ENCODE assay signal across 8 cellular contexts in the genomic region with DNA sequence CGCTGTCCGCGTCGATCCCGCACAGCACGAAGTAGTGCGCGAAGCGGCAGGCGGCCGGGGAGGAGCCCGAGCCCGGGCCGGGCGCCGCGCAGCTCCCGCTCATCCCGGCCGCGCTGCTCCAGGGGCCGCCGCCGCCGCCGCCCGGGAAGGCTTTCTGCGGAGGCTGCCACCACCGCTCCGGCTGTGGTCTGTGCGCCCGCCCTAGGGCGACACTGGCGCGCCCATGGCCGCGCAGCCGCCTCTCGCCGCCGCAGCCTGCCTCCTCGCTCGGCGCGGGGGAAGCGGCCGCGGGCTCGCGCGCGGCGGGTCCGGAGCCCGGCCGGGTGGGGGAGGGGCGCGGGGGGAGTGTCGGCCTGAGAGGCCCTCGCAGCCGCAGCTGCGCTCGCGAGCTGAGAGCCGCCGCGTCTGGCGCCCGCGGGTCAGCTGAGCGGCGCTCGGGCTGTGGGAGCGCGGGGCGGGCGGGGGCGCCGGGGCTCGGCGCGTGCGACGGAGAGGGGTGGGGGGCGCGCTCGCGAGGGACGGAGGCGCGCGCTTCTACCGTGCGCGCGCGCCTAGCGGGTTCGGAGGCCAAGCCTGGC. TPM values are rescaled to one million over a fixed set of nuclear protein-coding genes. Genes with fewer than 3 reads are reported as not detected.
A peak's percentile ranks its signal among the peaks of the same experiment; 100 is the strongest.
DNase-seq lines count a peak whose midpoint lies in the region; ATAC-seq, FAIRE-seq and TF ChIP-seq lines count a peak whose summit lies in the region.

TSS of gene DENND5B (minus strand) at position 407 of the 578 bp plus-strand sequence. CDS start at position 103, 304 bp downstream.

- POLR2A ChIA-PET in A549 (lab: Yijun Ruan, JAX): interaction anchor here (0.8 to 3.6 kb wide), 12 partner anchors 11 to 265 kb away, joined by 3 to 44 read pairs (median 4); no protein-coding TSS in a partner anchor
- POLR2A ChIA-PET in activated CD4-positive, alpha-beta memory T cell treated with anti-CD3 and anti-CD28 coated beads for 36 hours (lab: Charles Lee): no interaction called here

- no peaks in the 10 kb centered on the region for H3K36me3 Mint-ChIP-seq in activated CD4-positive, alpha-beta memory T cell treated with anti-CD3 and anti-CD28 coated beads for 36 hours
- H3K36me3 Mint-ChIP-seq in mesothelial cell of epicardium: no peaks in the 10 kb centered on the region

- H3K27ac ChIP-seq in A549: peak within 1 kb of the TSS; percentile 86 to 97

- intact Hi-C loops in activated CD4-positive, alpha-beta memory T cell treated with anti-CD3 and anti-CD28 coated beads for 36 hours (cut with micrococcal nuclease): no loop called here

- no peak; the same call in 2 of the 3 replicates for TF ChIP-seq CTCF in A549 (IDR thresholded peaks at IDR 0.05)
- TF ChIP-seq CTCF in GM13976 (IDR thresholded peaks at IDR 0.05; ENCODE audit: borderline replicate concordance, control extremely low read depth, extremely low read depth, insufficient read depth, missing control alignments): no peak
- no peak for TF ChIP-seq CTCF in mesothelial cell of epicardium (IDR thresholded peaks at IDR 0.05; ENCODE audit: unreplicated experiment)
- TF ChIP-seq CTCF in subcutaneous adipose tissue (IDR thresholded peaks at IDR 0.05; ENCODE audit: low read depth): no peak

- CTCF ChIA-PET in A549 (lab: Yijun Ruan, JAX): interaction anchor here (0.6 to 3.4 kb wide), 11 partner anchors 8 to 187 kb away, joined by 3 to 21 read pairs (median 3); no protein-coding TSS in a partner anchor
- CTCF ChIA-PET in activated CD4-positive, alpha-beta memory T cell treated with anti-CD3 and anti-CD28 coated beads for 36 hours (lab: Charles Lee): interaction anchor here (0.6 to 1.0 kb wide), 2 partner anchors 47 to 667 kb away, joined by 3 read pairs; no protein-coding TSS in a partner anchor

- no peaks in the 10 kb centered on the region for H3K9me3 ChIP-seq in A549

- H3K4me3 Mint-ChIP-seq in activated CD4-positive, alpha-beta memory T cell treated with anti-CD3 and anti-CD28 coated beads for 36 hours: peak within 1 kb of the TSS; percentile 72
- H3K4me3 Mint-ChIP-seq in mesothelial cell of epicardium: peak within 1 kb of the TSS; percentile 91

- H3K4me3 ChIP-seq in A549: peak within 1 kb of the TSS; percentile 60

- ATAC-seq in A549 (peak; percentile 71 to 81), HG02759 (IDR thresholded peaks at IDR 0.05; ENCODE audit: unreplicated experiment) (peak; percentile 70)

- DNase-seq in A549 (ENCODE audit: low read depth in 1 of 2, low spot score in 1 of 2): peak; percentile 64 to 78
- DNase-seq in GM13976 (ENCODE audit: low spot score): peak; percentile 78
- DNase-seq in NCI-H1417 (lab: John Stamatoyannopoulos, UW): peak; percentile 81 to 93 (median 89)
- DNase-seq in activated CD4-positive, alpha-beta memory T cell treated with anti-CD3 and anti-CD28 coated beads for 36 hours: peak; percentile 24
- DNase-seq in erythroblast (lab: John Stamatoyannopoulos, UW): peak; percentile 68 to 70
- peak; percentile 74 to 83 for DNase-seq in mesothelial cell of epicardium (ENCODE audit: low spot score in 2 of 2, unreplicated experiment in 2 of 2)

- H3K9me3 Mint-ChIP-seq in activated CD4-positive, alpha-beta memory T cell treated with anti-CD3 and anti-CD28 coated beads for 36 hours: no peaks in the 10 kb centered on the region
- no peaks in the 10 kb centered on the region for H3K9me3 Mint-ChIP-seq in mesothelial cell of epicardium

- no peak for TF ChIP-seq EP300 in A549 (IDR thresholded peaks at IDR 0.05)

- WGBS in A549 (ENCODE audit: missing lambda C conversion rate): no CpG with 5 or more reads among the region's 99 CpGs

- TF ChIP-seq POLR2A in A549 (IDR thresholded peaks at IDR 0.05; ENCODE audit: low read length): peak; percentile 35; the same call in 1 of the 2 replicates
- TF ChIP-seq POLR2A in erythroblast (IDR thresholded peaks at IDR 0.05; ENCODE audit: low read length): no peak

- in situ Hi-C loops in GM13976 (cut with MboI; ENCODE audit: low sequenced_read_pairs, unreplicated experiment): loop anchor here (25.0 kb wide), 1 partner anchor 104 kb away; no protein-coding TSS in a partner anchor

- no peak for TF ChIP-seq RAD21 in A549 (conservative IDR thresholded peaks at IDR 0.05 in 1 of 2, IDR thresholded peaks at IDR 0.05 in 1 of 2)

- H3K4me1 ChIP-seq in A549: peaks cover 29% of the 10 kb centered on the region

- H3K27me3 Mint-ChIP-seq in activated CD4-positive, alpha-beta memory T cell treated with anti-CD3 and anti-CD28 coated beads for 36 hours: peaks cover 41% of the 10 kb centered on the region
- no peaks in the 10 kb centered on the region for H3K27me3 Mint-ChIP-seq in mesothelial cell of epicardium (ENCODE audit: low read depth)

- FAIRE-seq in A549 (lab: Jason Lieb, UNC): no peak

- H3K4me1 Mint-ChIP-seq in activated CD4-positive, alpha-beta memory T cell treated with anti-CD3 and anti-CD28 coated beads for 36 hours (ENCODE audit: low read depth): peaks cover 10% of the 10 kb centered on the region
- peaks cover 38% of the 10 kb centered on the region for H3K4me1 Mint-ChIP-seq in mesothelial cell of epicardium

- H3K27ac Mint-ChIP-seq in activated CD4-positive, alpha-beta memory T cell treated with anti-CD3 and anti-CD28 coated beads for 36 hours: no peak within 1 kb of the TSS
- peak within 1 kb of the TSS; percentile 91 for H3K27ac Mint-ChIP-seq in mesothelial cell of epicardium

- H3K4me2 ChIP-seq in A549: peak within 1 kb of the TSS; percentile 85

TF ChIP-seq in A549, 52 proteins besides CTCF, POLR2A, EP300 and RAD21 (continues in another document):
- TF ChIP-seq CHD4 (IDR thresholded peaks at IDR 0.05; ENCODE audit: borderline replicate concordance) (no peak), SMC3 (IDR thresholded peaks at IDR 0.05) (no peak), ESRRA (IDR thresholded peaks at IDR 0.05; ENCODE audit: borderline replicate concordance, low read length) (no peak), FOSL2 (IDR thresholded peaks at IDR 0.05) (no peak), FOSL2 (CRISPR knock-in tag; IDR thresholded peaks at IDR 0.05) (peak; percentile 5; the same call in 1 of the 2 replicates), HOXB13 (CRISPR knock-in tag; IDR thresholded peaks at IDR 0.05; ENCODE audit: low read depth) (no peak), EHMT2 (IDR thresholded peaks at IDR 0.05; ENCODE audit: low read depth) (no peak), JUN (IDR thresholded peaks at IDR 0.05) (peak in 1 of 2 experiments; percentile 58; a peak in 3 of 5 replicates), SREBF2 (IDR thresholded peaks at IDR 0.05) (no peak), HDAC2 (IDR thresholded peaks at IDR 0.05) (no peak), GATA3 (IDR thresholded peaks at IDR 0.05; ENCODE audit: borderline replicate concordance) (no peak), ZNF302 (CRISPR knock-in tag; IDR thresholded peaks at IDR 0.05) (no peak), MYC (IDR thresholded peaks at IDR 0.05; ENCODE audit: borderline replicate concordance, low read length) (no peak), REST (IDR thresholded peaks at IDR 0.05) (no peak), CHD2 (IDR thresholded peaks at IDR 0.05; ENCODE audit: low read length, partially characterized antibody) (peak; percentile 41), RCOR1 (IDR thresholded peaks at IDR 0.05; ENCODE audit: low read depth, low read length) (no peak), E2F6 (IDR thresholded peaks at IDR 0.05; ENCODE audit: borderline replicate concordance, low read depth) (no peak), RFX5 (IDR thresholded peaks at IDR 0.05) (no peak), FOXS1 (CRISPR knock-in tag; IDR thresholded peaks at IDR 0.05) (no peak), PHF8 (IDR thresholded peaks at IDR 0.05; ENCODE audit: borderline replicate concordance, low read depth) (no peak)

RNA-seq across cellular contexts. Expression of gene DENND5B, which starts in this region (rescaled TPM):
- polyA plus RNA-seq in A549 (2011; rRNA removed) (55.2 and 63.2 TPM in 2 replicates), A549 (2017; fragmentation: RNase III; extraction: RNeasy Plus Mini Kit Qiagen cat#74134 plus additional on column Dnase treatment) (14.9 to 15.5 TPM (median 15.3 TPM) in 3 replicates)
- polyA plus RNA-seq in A549 (2012; cell fraction: cytosol; rRNA removed): 13.2 and 17.1 TPM in 2 replicates
- 6.7 and 9.5 TPM in 2 replicates for polyA plus RNA-seq in A549 (2012; cell fraction: nucleus; rRNA removed)
- polyA minus RNA-seq in A549 (2011; rRNA and poly(A)+ RNA removed): 58.4 and 60.4 TPM in 2 replicates
- total RNA-seq in activated CD4-positive, alpha-beta memory T cell treated with anti-CD3 and anti-CD28 coated beads for 36 hours: under 1 TPM; 0.10 to 0.17 TPM
- total RNA-seq in mesothelial cell of epicardium (27.1 to 27.7 TPM (median 27.2 TPM) in 3 replicates), subcutaneous adipose tissue (10 to 100 TPM; 11.1 to 19.2 (median 14.0) TPM)

Comparison
In these comparisons a context has a peak if more than half of its experiments do, and no peak if none do; other contexts are left out.
1. Peak in every context shown above with its lines: DNase-seq, ATAC-seq, H3K4me3 ChIP-seq and H3K27ac ChIP-seq.
2. RNA of gene DENND5B (total RNA-seq): 27.1 to 27.7 TPM in mesothelial cell of epicardium and 11.1 to 19.2 TPM in subcutaneous adipose tissue; 0.10 to 0.17 TPM in activated CD4-positive, alpha-beta memory T cell treated with anti-CD3 and anti-CD28 coated beads for 36 hours; every median in the first group is over 10 times any median in the second.
3. Peak in DNase-seq in activated CD4-positive, alpha-beta memory T cell treated with anti-CD3 and anti-CD28 coated beads for 36 hours; RNA of the gene not detected or under 1 TPM.
4. DNase-seq: peak in every context shown above with its lines; median percentile 89 in NCI-H1417; 78 in mesothelial cell of epicardium; 78 in GM13976; 71 in A549; 69 in erythroblast; 24 in activated CD4-positive, alpha-beta memory T cell treated with anti-CD3 and anti-CD28 coated beads for 36 hours.